21 cellular contexts compared by ENCODE assay signal in the genomic region with DNA sequence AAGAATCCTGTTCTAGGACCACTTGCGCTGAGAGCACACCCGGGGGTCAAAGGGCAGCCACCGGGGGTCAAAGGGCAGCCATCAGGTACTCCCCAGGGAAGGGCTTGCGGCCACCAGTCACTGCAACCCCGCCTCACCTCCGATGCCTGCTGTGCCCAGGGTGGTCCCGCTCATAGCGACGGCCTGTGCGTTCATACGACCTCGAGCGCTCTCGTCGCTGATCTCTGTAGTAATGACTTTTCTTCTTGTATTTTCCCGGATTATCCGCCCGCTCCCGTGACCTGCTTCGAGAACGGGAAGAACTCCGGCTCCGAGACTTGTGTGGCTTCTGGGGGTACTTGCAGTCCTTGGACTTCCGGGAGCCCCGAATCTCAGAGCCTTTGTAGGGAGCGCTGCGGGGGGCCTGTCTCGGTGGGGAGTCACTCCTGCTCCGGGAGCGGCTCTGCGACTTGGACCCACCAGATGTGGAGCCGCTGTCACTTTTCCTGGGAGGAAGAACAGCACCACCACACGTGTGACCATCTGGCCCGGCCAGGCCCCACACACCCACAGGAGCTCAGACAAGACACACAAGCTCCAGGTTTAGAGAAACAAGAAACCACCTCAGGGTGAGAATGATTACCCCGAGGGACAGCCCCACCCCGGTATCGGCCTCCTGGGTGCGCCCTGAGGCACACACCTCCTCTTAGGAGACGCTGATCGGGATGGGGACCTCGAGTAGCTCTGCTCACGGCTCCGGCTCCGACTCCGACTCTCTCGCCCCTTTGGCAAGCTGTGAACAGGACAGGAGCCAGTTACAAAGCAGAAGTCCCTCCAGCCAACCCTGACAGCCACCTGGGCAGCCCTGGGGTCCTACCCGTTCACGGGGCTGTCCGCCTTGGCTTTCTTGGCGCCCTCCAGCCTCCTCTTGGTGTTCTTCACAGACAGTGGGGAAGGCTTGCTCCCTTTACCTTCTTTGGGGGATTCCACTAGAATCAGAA. TPM values are rescaled to one million over a fixed set of nuclear protein-coding genes. Genes with fewer than 3 reads are reported as not detected.
"Had no signal": no experiment of that assay in that cellular context is flagged by ENCODE, and none has a peak within 500 bp of the region (broad histone marks: within the 10 kb centered on the region; RNA-seq: fewer than 3 reads in every experiment).

No MANE protein-coding gene starts in this region.

- H3K36me3 ChIP-seq: uterus had no signal

- H3K4me1 ChIP-seq: foreskin keratinocyte, transverse colon, uterus had no signal

- H3K4me3 ChIP-seq: cardiac muscle cell, dorsolateral prefrontal cortex, transverse colon, uterus had no signal

- H3K27ac Mint-ChIP-seq: activated CD4-positive, alpha-beta memory T cell treated with anti-CD3 and anti-CD28 coated beads, Interleukin-2, amount 10 ng/mL, durations not matched to agents 7 days and 5 days; activated CD8-positive, alpha-beta memory T cell treated with anti-CD3 and anti-CD28 coated beads, Interleukin-2, amount 10 ng/mL, durations not matched to agents 7 days and 5 days; activated naive CD8-positive, alpha-beta T cell; mesothelial cell of epicardium; natural killer cell treated with Interleukin-12 subunit alpha and Interleukin-12 subunit beta and Interleukin-15 and Interleukin-18, amount 100 ng/mL, for 72 hours; stimulated activated naive CD8-positive, alpha-beta T cell treated with anti-CD3 and anti-CD28 coated beads, Interleukin-15, Interleukin-2, amounts not matched to agents 100 ng/mL and 50 ng/mL, for 24 hours; T-cell had no signal

- H3K27me3 ChIP-seq: cardiac muscle cell, dorsolateral prefrontal cortex, foreskin keratinocyte, transverse colon, uterus had no signal

- H3K4me1 Mint-ChIP-seq: activated CD8-positive, alpha-beta memory T cell treated with anti-CD3 and anti-CD28 coated beads, Interleukin-2, amount 10 ng/mL, durations not matched to agents 7 days and 5 days; mesothelial cell of epicardium had no signal

- H3K9me3 ChIP-seq: transverse colon, uterus had no signal

- H3K9me3 Mint-ChIP-seq: activated CD4-positive, alpha-beta memory T cell treated with anti-CD3 and anti-CD28 coated beads, Interleukin-2, amount 10 ng/mL, durations not matched to agents 7 days and 5 days; mesothelial cell of epicardium; natural killer cell treated with Interleukin-12 subunit alpha and Interleukin-12 subunit beta and Interleukin-15 and Interleukin-18, amount 100 ng/mL, for 72 hours; stimulated activated naive CD8-positive, alpha-beta T cell treated with anti-CD3 and anti-CD28 coated beads, Interleukin-15, Interleukin-2, amounts not matched to agents 100 ng/mL and 50 ng/mL, for 24 hours; T-cell had no signal

- DNase-seq: activated CD4-positive, alpha-beta memory T cell treated with anti-CD3 and anti-CD28 coated beads, Interleukin-2, amount 10 ng/mL, durations not matched to agents 7 days and 5 days; activated CD4-positive, alpha-beta T cell treated with anti-CD3 and anti-CD28 coated beads for 48 hours; activated CD4-positive, CD25-positive, alpha-beta regulatory T cell; activated CD8-positive, alpha-beta memory T cell treated with anti-CD3 and anti-CD28 coated beads, Interleukin-2, amount 10 ng/mL, durations not matched to agents 7 days and 5 days; dorsolateral prefrontal cortex; foreskin keratinocyte; glutamatergic neuron; hippocampal formation; nucleus accumbens; retina; stimulated activated CD4-positive, alpha-beta T cell treated with anti-CD3 and anti-CD28 coated beads, Interleukin-2, amount 100 ng/mL, for 24 hours; T-cell; transverse colon; uterus had no signal

- H3K4me3 Mint-ChIP-seq: activated CD4-positive, alpha-beta memory T cell treated with anti-CD3 and anti-CD28 coated beads, Interleukin-2, amount 10 ng/mL, durations not matched to agents 7 days and 5 days; activated CD8-positive, alpha-beta memory T cell treated with anti-CD3 and anti-CD28 coated beads, Interleukin-2, amount 10 ng/mL, durations not matched to agents 7 days and 5 days; activated naive CD8-positive, alpha-beta T cell; mesothelial cell of epicardium; natural killer cell treated with Interleukin-12 subunit alpha and Interleukin-12 subunit beta and Interleukin-15 and Interleukin-18, amount 100 ng/mL, for 72 hours; stimulated activated naive CD8-positive, alpha-beta T cell treated with anti-CD3 and anti-CD28 coated beads, Interleukin-15, Interleukin-2, amounts not matched to agents 100 ng/mL and 50 ng/mL, for 24 hours; T-cell had no signal

- H3K27me3 Mint-ChIP-seq: activated CD4-positive, alpha-beta memory T cell treated with anti-CD3 and anti-CD28 coated beads, Interleukin-2, amount 10 ng/mL, durations not matched to agents 7 days and 5 days; activated CD8-positive, alpha-beta memory T cell treated with anti-CD3 and anti-CD28 coated beads, Interleukin-2, amount 10 ng/mL, durations not matched to agents 7 days and 5 days; activated naive CD8-positive, alpha-beta T cell; natural killer cell treated with Interleukin-12 subunit alpha and Interleukin-12 subunit beta and Interleukin-15 and Interleukin-18, amount 100 ng/mL, for 72 hours; stimulated activated naive CD8-positive, alpha-beta T cell treated with anti-CD3 and anti-CD28 coated beads, Interleukin-15, Interleukin-2, amounts not matched to agents 100 ng/mL and 50 ng/mL, for 24 hours; T-cell had no signal

- H3K27ac ChIP-seq: cardiac muscle cell, dorsolateral prefrontal cortex, epithelial cell of prostate, foreskin keratinocyte, transverse colon, uterus had no signal

- ATAC-seq: activated CD8-positive, alpha-beta memory T cell treated with anti-CD3 and anti-CD28 coated beads, Interleukin-2, amount 10 ng/mL, durations not matched to agents 7 days and 5 days; foreskin keratinocyte; left lobe of liver; natural killer cell treated with Interleukin-12 subunit alpha and Interleukin-12 subunit beta and Interleukin-15 and Interleukin-18, amount 100 ng/mL, for 72 hours had no signal

RNA-seq across cellular contexts. Expression of gene MXRA8, which starts 29.0 kb away (rescaled TPM):
- total RNA-seq: natural killer cell treated with Interleukin-12 subunit alpha and Interleukin-12 subunit beta and Interleukin-15 and Interleukin-18, amount 100 ng/mL, for 72 hours had no signal

RNA-seq across cellular contexts. Expression of gene ANKRD65, which starts 33.7 kb away (rescaled TPM):
- total RNA-seq: activated CD4-positive, alpha-beta memory T cell treated with anti-CD3 and anti-CD28 coated beads, Interleukin-2, amount 10 ng/mL, durations not matched to agents 7 days and 5 days; activated CD8-positive, alpha-beta memory T cell treated with anti-CD3 and anti-CD28 coated beads, Interleukin-2, amount 10 ng/mL, durations not matched to agents 7 days and 5 days; natural killer cell treated with Interleukin-12 subunit alpha and Interleukin-12 subunit beta and Interleukin-15 and Interleukin-18, amount 100 ng/mL, for 72 hours had no signal
